Comparison of ENCODE assay signal across 26 cellular contexts in the genomic region with DNA sequence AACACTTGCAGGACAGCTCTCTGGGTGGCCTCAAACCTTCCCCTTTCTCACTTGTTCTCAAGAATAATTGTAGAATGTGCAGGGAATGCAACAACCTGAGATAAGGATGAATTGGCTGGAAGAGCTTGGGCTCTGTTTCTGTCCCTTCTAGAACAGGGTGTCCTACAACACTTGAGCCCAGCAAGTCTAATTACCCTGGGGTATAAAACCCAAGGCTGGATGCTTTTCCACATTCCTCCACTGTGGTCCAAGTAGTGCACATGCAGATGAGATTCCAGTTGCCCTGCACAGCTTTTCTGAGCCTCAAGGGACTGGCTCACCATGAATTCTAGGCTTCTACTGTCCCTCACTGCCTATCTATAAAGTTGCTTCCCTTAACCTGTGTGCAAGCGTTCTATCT.
"Had no signal": no experiment of that assay in that cellular context is flagged by ENCODE, and none has a peak within 500 bp of the region (broad histone marks: within the 10 kb centered on the region; RNA-seq: fewer than 3 reads in every experiment).

No MANE protein-coding gene starts in this region.

- H3K27ac ChIP-seq: neural progenitor cell, ovary, parathyroid adenoma, psoas muscle, skin epidermis, spleen, suprapubic skin, testis, tibial artery, transverse colon, upper lobe of right lung, uterus had no signal

- H3K27me3 ChIP-seq: neural progenitor cell, ovary, spleen, suprapubic skin, testis, tibial artery, transverse colon, upper lobe of right lung, uterus had no signal

- H3K79me2 ChIP-seq: parathyroid adenoma had no signal

- H3K9me3 ChIP-seq: testis, upper lobe of right lung, uterus had no signal

- H3K4me2 ChIP-seq: neural progenitor cell, smooth muscle cell had no signal

- H3K36me3 ChIP-seq: neural progenitor cell, ovary, spleen, suprapubic skin, tibial artery, transverse colon, upper lobe of right lung, uterus had no signal

- H3K9ac ChIP-seq: neural progenitor cell, parathyroid adenoma had no signal

- H3K4me1 ChIP-seq: parathyroid adenoma, psoas muscle, suprapubic skin, testis, tibial artery, upper lobe of right lung, uterus had no signal

- H3K4me3 ChIP-seq: neural progenitor cell, ovary, psoas muscle, skin epidermis, smooth muscle cell, spleen, suprapubic skin, testis, tibial artery, transverse colon, upper lobe of right lung, uterus had no signal

- DNase-seq: natural killer cell; occipital lobe; ovary; posterior cingulate gyrus; psoas muscle; right cardiac atrium; spleen; stimulated activated CD4-positive, alpha-beta T cell treated with anti-CD3 and anti-CD28 coated beads, Interleukin-12 subunit alpha, Interleukin-12 subunit beta, amount 100 ng/mL, for 4 hours; stimulated activated CD4-positive, alpha-beta T cell treated with anti-CD3 and anti-CD28 coated beads, Interleukin-1b, Interleukin-23, amount 100 ng/mL, for 48 hours; stimulated activated CD4-positive, alpha-beta T cell treated with anti-CD3 and anti-CD28 coated beads, Interleukin-4, amount 100 ng/mL, for 1 hour; stimulated activated CD4-positive, alpha-beta T cell treated with anti-CD3 and anti-CD28 coated beads, Interleukin-4, amount 100 ng/mL, for 4 hours; stimulated activated CD8-positive, alpha-beta memory T cell treated with anti-CD3 and anti-CD28 coated beads, Interleukin-4, amount 100 ng/mL, for 48 hours; stimulated activated naive CD4-positive, alpha-beta T cell; stimulated activated naive CD8-positive, alpha-beta T cell treated with anti-CD3 and anti-CD28 coated beads, Interleukin-15, amount 100 ng/mL, for 72 hours; stimulated activated naive CD8-positive, alpha-beta T cell treated with anti-CD3 and anti-CD28 coated beads, Interleukin-15, Interleukin-2, amounts not matched to agents 100 U/mL and 50 U/mL, for 24 hours; substantia nigra; testis; tibial artery; transverse colon; upper lobe of right lung; uterus had no signal

- H2AFZ ChIP-seq: neural progenitor cell, parathyroid adenoma had no signal
